ENCODE assay signal across 19 cellular contexts in genomic region chr9:89880161-89880560, GRCh38.
"Had no signal": no experiment of that assay in that cellular context is flagged by ENCODE, and none has a peak within 500 bp of the region (broad histone marks: within the 10 kb centered on the region; RNA-seq: fewer than 3 reads in every experiment).

No MANE protein-coding gene starts in this region.

- DNase-seq: activated CD4-positive, alpha-beta T cell treated with anti-CD3 and anti-CD28 coated beads for 4 hours; activated naive CD4-positive, alpha-beta T cell treated with Interleukin-2 at 50 U/mL for 16 hours; activated naive CD8-positive, alpha-beta T cell treated with anti-CD3 and anti-CD28 coated beads, Interleukin-2, amount 50 U/mL, for 24 hours; effector memory CD4-positive, alpha-beta T cell; hippocampal formation; kidney glomerular epithelial cell; natural killer cell; nucleus accumbens; stimulated activated CD4-positive, alpha-beta T cell treated with anti-CD3 and anti-CD28 coated beads, Interleukin-12 subunit alpha, Interleukin-12 subunit beta, amount 100 ng/mL, for 4 hours; stimulated activated naive CD8-positive, alpha-beta T cell treated with anti-CD3 and anti-CD28 coated beads, Interleukin-15, Interleukin-2, amounts not matched to agents 100 U/mL and 50 U/mL, for 24 hours; T-helper 1 cell; WERI-Rb-1 had no signal

- H3K27ac ChIP-seq: right lobe of liver, SK-N-MC, thoracic aorta, uterus, WERI-Rb-1 had no signal

- H3K9me3 Mint-ChIP-seq: activated naive CD8-positive, alpha-beta T cell treated with anti-CD3 and anti-CD28 coated beads, Interleukin-2, amount 50 U/mL, for 24 hours; natural killer cell had no signal

- H3K4me1 Mint-ChIP-seq: activated naive CD8-positive, alpha-beta T cell treated with anti-CD3 and anti-CD28 coated beads, Interleukin-2, amount 50 U/mL, for 24 hours; natural killer cell had no signal

- H3K4me3 Mint-ChIP-seq: activated naive CD8-positive, alpha-beta T cell treated with anti-CD3 and anti-CD28 coated beads, Interleukin-2, amount 50 U/mL, for 24 hours; natural killer cell had no signal

- H3K9me3 ChIP-seq: gastroesophageal sphincter, right lobe of liver, thoracic aorta, uterus had no signal

- H3K4me3 ChIP-seq: coronary artery, gastroesophageal sphincter, right lobe of liver, SK-N-MC, thoracic aorta, uterus had no signal

- H3K27me3 Mint-ChIP-seq: activated naive CD8-positive, alpha-beta T cell treated with anti-CD3 and anti-CD28 coated beads, Interleukin-2, amount 50 U/mL, for 24 hours had no signal

- H3K27me3 ChIP-seq: gastroesophageal sphincter, right lobe of liver, uterus had no signal

- H3K27ac Mint-ChIP-seq: activated naive CD8-positive, alpha-beta T cell treated with anti-CD3 and anti-CD28 coated beads, Interleukin-2, amount 50 U/mL, for 24 hours; natural killer cell; progenitor cell of endocrine pancreas had no signal

- H3K36me3 Mint-ChIP-seq: natural killer cell had no signal

- H3K36me3 ChIP-seq: gastroesophageal sphincter, right lobe of liver, thoracic aorta, uterus, WERI-Rb-1 had no signal

- H3K4me1 ChIP-seq: uterus had no signal

- ATAC-seq: activated naive CD8-positive, alpha-beta T cell treated with anti-CD3 and anti-CD28 coated beads, Interleukin-2, amount 50 U/mL, for 24 hours; natural killer cell; right lobe of liver; stimulated activated naive CD8-positive, alpha-beta T cell treated with anti-CD3 and anti-CD28 coated beads, Interleukin-15, Interleukin-2, amounts not matched to agents 100 U/mL and 50 U/mL, for 24 hours had no signal
